In the genomic region with DNA sequence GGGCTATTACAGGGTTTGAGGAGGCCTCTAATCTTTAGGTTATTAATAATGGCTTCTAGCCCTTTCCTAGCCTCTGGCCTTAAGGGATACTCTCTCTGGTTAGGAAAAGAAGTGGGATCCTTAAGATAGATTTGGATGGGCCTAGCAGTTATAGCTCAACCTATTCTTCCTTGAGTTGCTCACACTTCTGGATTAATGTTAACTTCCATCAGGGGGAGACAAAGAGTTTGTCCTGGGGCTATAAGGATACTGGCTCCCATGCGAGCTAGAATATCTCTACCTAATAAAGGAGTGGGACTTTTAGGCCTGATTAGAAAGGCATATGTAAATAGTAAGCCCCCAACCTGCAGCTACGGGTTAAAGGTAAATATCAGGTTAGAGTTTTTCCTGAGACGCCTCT, we compare ENCODE assay signal across 21 cellular contexts. TPM values are rescaled to one million over a fixed set of nuclear protein-coding genes. Genes with fewer than 3 reads are reported as not detected.
DNase-seq lines count a peak whose midpoint lies in the region; ATAC-seq and TF ChIP-seq lines count a peak whose summit lies in the region.
"Had no signal": no experiment of that assay in that cellular context is flagged by ENCODE, and none has a peak within 500 bp of the region (broad histone marks: within the 10 kb centered on the region; RNA-seq: fewer than 3 reads in every experiment).

No MANE protein-coding gene starts in this region.

- CTCF ChIA-PET in MCF 10A (lab: Yijun Ruan, JAX) (interaction anchor here (1.2 to 8.2 kb wide), 8 partner anchors 11 to 929 kb away, joined by 3 to 54 read pairs (median 4); no protein-coding TSS in a partner anchor), PC-3 (lab: Charles Lee) (no interaction called here)

- no peak overlapping the region for H2AFZ ChIP-seq in PC-3 (ENCODE audit: low read length)

- H3K4me1 ChIP-seq in breast epithelium (no peaks in the 10 kb centered on the region), PC-3 (ENCODE audit: insufficient read depth, low read length) (no peaks in the 10 kb centered on the region)
- H3K4me1 ChIP-seq: sigmoid colon had no signal

- H3K4me3 ChIP-seq in breast epithelium: no peak overlapping the region
- H3K4me3 ChIP-seq in PC-3 (ENCODE audit: low read length): no peak overlapping the region
- H3K4me3 ChIP-seq: sigmoid colon, thoracic aorta had no signal

- no peak overlapping the region for H3K4me2 ChIP-seq in PC-3 (ENCODE audit: low read length)

- no peak overlapping the region for H3K9ac ChIP-seq in PC-3 (ENCODE audit: low read length)

- POLR2A ChIA-PET in MCF 10A (lab: Yijun Ruan, JAX): no interaction called here
- POLR2A ChIA-PET in PC-3 (lab: Charles Lee; ENCODE audit: unreplicated experiment): no interaction called here

- no peaks in the 10 kb centered on the region for H3K9me2 ChIP-seq in PC-3 (replicated peaks; ENCODE audit: low read length)

- H3K79me2 ChIP-seq in PC-3 (ENCODE audit: low read length): no peaks in the 10 kb centered on the region

- H3K36me3 ChIP-seq in breast epithelium (no peaks in the 10 kb centered on the region), PC-3 (ENCODE audit: low read depth, low read length) (no peaks in the 10 kb centered on the region)
- H3K36me3 ChIP-seq: sigmoid colon, thoracic aorta had no signal

- H3K27ac ChIP-seq in breast epithelium: no peak overlapping the region
- no peak overlapping the region for H3K27ac ChIP-seq in PC-3 (ENCODE audit: low read length)
- H3K27ac ChIP-seq: sigmoid colon, thoracic aorta had no signal

- H3F3A ChIP-seq in PC-3 (ENCODE audit: low read length, unreplicated experiment): no peaks in the 10 kb centered on the region

- H3K27me3 ChIP-seq in breast epithelium: no peaks in the 10 kb centered on the region
- no peaks in the 10 kb centered on the region for H3K27me3 ChIP-seq in PC-3 (ENCODE audit: low read length)
- H3K27me3 ChIP-seq: sigmoid colon had no signal

- TF ChIP-seq CTCF in MCF 10A (IDR thresholded peaks at IDR 0.05; ENCODE audit: unreplicated experiment) (no peak), breast epithelium (IDR thresholded peaks at IDR 0.05) (no peak), PC-3 (conservative IDR thresholded peaks at IDR 0.05; ENCODE audit: low read depth, low read length) (peak; percentile 45; the same call in 1 of the 2 replicates), GM13976 (IDR thresholded peaks at IDR 0.05; ENCODE audit: borderline replicate concordance, control extremely low read depth, extremely low read depth, insufficient read depth, missing control alignments) (no peak)

- peaks cover 4% of the 10 kb centered on the region for H3K36me3 Mint-ChIP-seq in MCF 10A (ENCODE audit: insufficient read depth, unreplicated experiment)

- no peaks in the 10 kb centered on the region for H4K20me1 ChIP-seq in PC-3 (ENCODE audit: low read length)

- no peak for TF ChIP-seq POLR2A in breast epithelium (IDR thresholded peaks at IDR 0.05)

- ATAC-seq in PC-3: no peak
- ATAC-seq in GM21529 (IDR thresholded peaks at IDR 0.05; ENCODE audit: unreplicated experiment): no peak
- ATAC-seq: activated CD8-positive, alpha-beta T cell treated with anti-CD3 and anti-CD28 coated beads, Interleukin-2, amount 10 ng/mL, durations not matched to agents 7 days and 5 days had no signal

- peaks cover 29 to 37% of the 10 kb centered on the region in 2 donors for H3K9me3 ChIP-seq in breast epithelium
- no peaks in the 10 kb centered on the region for H3K9me3 ChIP-seq in PC-3 (ENCODE audit: low read length)

- no peak overlapping the region for H3K4me3 Mint-ChIP-seq in MCF 10A (ENCODE audit: unreplicated experiment)
- H3K4me3 Mint-ChIP-seq: activated CD8-positive, alpha-beta T cell treated with anti-CD3 and anti-CD28 coated beads, Interleukin-2, amount 10 ng/mL, durations not matched to agents 7 days and 5 days had no signal

- intact Hi-C loops in MCF 10A (cut with micrococcal nuclease) (no loop called here), breast epithelium (cut with DNase I; ENCODE audit: low total_unique reads) (no loop called here), PC-3 (cut with micrococcal nuclease) (no loop called here), head of caudate nucleus (cut with DNase I) (no loop called here)

- no peaks in the 10 kb centered on the region for H3K27me3 Mint-ChIP-seq in MCF 10A (ENCODE audit: insufficient read depth, unreplicated experiment)

- BruUV-seq in MCF 10A (replicated peaks; lab: Mats Ljungman, UMichigan): no TSS peak
- BruUV-seq in PC-3 (replicated peaks; lab: Mats Ljungman, UMichigan): no TSS peak

- no peak overlapping the region for H3K27ac Mint-ChIP-seq in MCF 10A (ENCODE audit: low read depth, unreplicated experiment)
- H3K27ac Mint-ChIP-seq: activated CD8-positive, alpha-beta T cell treated with anti-CD3 and anti-CD28 coated beads, Interleukin-2, amount 10 ng/mL, durations not matched to agents 7 days and 5 days had no signal

- no peaks in the 10 kb centered on the region for H3K4me1 Mint-ChIP-seq in MCF 10A (ENCODE audit: insufficient read depth, unreplicated experiment)

- DNase-seq in MCF 10A (ENCODE audit: unreplicated experiment): peak; percentile 17
- DNase-seq in breast epithelium (ENCODE audit: low spot score in 2 of 2): no peak
- peak; percentile 24 for DNase-seq in PC-3
- DNase-seq in dermis blood vessel endothelial cell: peak; percentile 10
- DNase-seq in head of caudate nucleus: no peak
- DNase-seq in DMS153 (lab: John Stamatoyannopoulos, UW): no peak
- DNase-seq in GM13976 (ENCODE audit: low spot score): no peak
- DNase-seq: activated CD8-positive, alpha-beta T cell treated with anti-CD3 and anti-CD28 coated beads, Interleukin-2, amount 10 ng/mL, durations not matched to agents 7 days and 5 days; cortex of kidney; erythroblast; GDM1; kidney; NCI-H187; NCI-H510A treated with DMSO at 0.1 percent for 48 hours; OCI-M1; sigmoid colon; stimulated activated CD4-positive, alpha-beta T cell treated with anti-CD3 and anti-CD28 coated beads, Interleukin-4, amount 100 ng/mL, for 24 hours had no signal

- no peaks in the 10 kb centered on the region for H3K9me3 Mint-ChIP-seq in MCF 10A (ENCODE audit: unreplicated experiment)

- in situ Hi-C loops in GM13976 (cut with MboI; ENCODE audit: low sequenced_read_pairs, unreplicated experiment): no loop called here

RNA-seq across cellular contexts. Expression of a gene that starts 14.3 kb away (rescaled TPM):
- not detected in 2 replicates for total RNA-seq in MCF 10A (2022)
- 1 to 10 TPM in 2 of 3 donors, under 1 TPM in 1; 0.64 to 3.3 (median 1.2) TPM for total RNA-seq in breast epithelium
- total RNA-seq in PC-3 (2014; rRNA removed): not detected in 2 replicates
- not detected in 2 replicates for total RNA-seq in dermis blood vessel endothelial cell
- total RNA-seq: LHCN-M2, mesenteric fat pad, thoracic aorta had no signal

Comparison
In these comparisons a context has a peak if more than half of its experiments do, and no peak if none do; other contexts are left out.
1. DNase-seq: peak in MCF 10A (single experiment), PC-3 (single experiment) and dermis blood vessel endothelial cell (single experiment); none in breast epithelium (0 of 2), head of caudate nucleus (0 of 42), DMS153 (single experiment) and GM13976 (single experiment).